Comparison of ENCODE assay signal across 2 cellular contexts in the genomic region with DNA sequence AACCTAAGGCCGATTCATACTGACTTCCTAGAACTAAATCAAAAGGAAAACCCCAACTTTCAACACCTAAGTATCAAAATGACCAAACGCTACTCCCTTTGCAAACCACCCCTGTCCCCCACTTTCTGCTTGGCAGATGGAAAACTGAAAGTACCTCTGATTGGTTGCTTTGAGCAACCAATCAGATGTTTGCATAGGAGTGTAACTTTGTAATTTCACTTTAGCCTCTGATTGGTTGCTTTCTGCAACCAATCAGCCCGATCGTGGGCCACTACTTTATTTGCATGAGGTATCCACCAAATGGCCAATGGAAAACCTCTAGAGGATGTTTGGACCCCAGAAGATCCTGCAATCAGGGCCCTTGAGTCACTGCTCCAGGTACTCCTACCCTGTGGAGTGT.
TF ChIP-seq lines count a peak whose summit lies in the region.

No MANE protein-coding gene starts in this region.

TF ChIP-seq in HepG2, 621 proteins besides CTCF, POLR2A, EP300 and RAD21 (continues in another document):
- TF ChIP-seq, protein P1, sequence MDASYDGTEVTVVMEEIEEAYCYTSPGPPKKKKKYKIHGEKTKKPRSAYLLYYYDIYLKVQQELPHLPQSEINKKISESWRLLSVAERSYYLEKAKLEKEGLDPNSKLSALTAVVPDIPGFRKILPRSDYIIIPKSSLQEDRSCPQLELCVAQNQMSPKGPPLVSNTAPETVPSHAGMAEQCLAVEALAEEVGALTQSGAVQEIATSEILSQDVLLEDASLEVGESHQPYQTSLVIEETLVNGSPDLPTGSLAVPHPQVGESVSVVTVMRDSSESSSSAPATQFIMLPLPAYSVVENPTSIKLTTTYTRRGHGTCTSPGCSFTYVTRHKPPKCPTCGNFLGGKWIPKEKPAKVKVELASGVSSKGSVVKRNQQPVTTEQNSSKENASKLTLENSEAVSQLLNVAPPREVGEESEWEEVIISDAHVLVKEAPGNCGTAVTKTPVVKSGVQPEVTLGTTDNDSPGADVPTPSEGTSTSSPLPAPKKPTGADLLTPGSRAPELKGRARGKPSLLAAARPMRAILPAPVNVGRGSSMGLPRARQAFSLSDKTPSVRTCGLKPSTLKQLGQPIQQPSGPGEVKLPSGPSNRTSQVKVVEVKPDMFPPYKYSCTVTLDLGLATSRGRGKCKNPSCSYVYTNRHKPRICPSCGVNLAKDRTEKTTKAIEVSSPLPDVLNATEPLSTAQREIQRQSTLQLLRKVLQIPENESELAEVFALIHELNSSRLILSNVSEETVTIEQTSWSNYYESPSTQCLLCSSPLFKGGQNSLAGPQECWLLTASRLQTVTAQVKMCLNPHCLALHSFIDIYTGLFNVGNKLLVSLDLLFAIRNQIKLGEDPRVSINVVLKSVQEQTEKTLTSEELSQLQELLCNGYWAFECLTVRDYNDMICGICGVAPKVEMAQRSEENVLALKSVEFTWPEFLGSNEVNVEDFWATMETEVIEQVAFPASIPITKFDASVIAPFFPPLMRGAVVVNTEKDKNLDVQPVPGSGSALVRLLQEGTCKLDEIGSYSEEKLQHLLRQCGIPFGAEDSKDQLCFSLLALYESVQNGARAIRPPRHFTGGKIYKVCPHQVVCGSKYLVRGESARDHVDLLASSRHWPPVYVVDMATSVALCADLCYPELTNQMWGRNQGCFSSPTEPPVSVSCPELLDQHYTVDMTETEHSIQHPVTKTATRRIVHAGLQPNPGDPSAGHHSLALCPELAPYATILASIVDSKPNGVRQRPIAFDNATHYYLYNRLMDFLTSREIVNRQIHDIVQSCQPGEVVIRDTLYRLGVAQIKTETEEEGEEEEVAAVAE (CRISPR knock-in tag; IDR thresholded peaks at IDR 0.05; ENCODE audit: borderline replicate concordance) = peak; percentile 91
- TF ChIP-seq PCBP1 (IDR thresholded peaks at IDR 0.05; ENCODE audit: borderline replicate concordance, low read depth, low read length) = no peak
- no peak for TF ChIP-seq GATAD2A (CRISPR knock-in tag; IDR thresholded peaks at IDR 0.05)
- no peak for TF ChIP-seq FOXK1 (CRISPR knock-in tag; IDR thresholded peaks at IDR 0.05; ENCODE audit: borderline replicate concordance, low read depth)
- no peak for TF ChIP-seq SMC3 (IDR thresholded peaks at IDR 0.05; ENCODE audit: low read length)
- no peak for TF ChIP-seq KLF9 (CRISPR knock-in tag; IDR thresholded peaks at IDR 0.05; ENCODE audit: low read depth)
- peak; percentile 73 for TF ChIP-seq NFYB (CRISPR knock-in tag; IDR thresholded peaks at IDR 0.05)
- TF ChIP-seq ZC3H13 (CRISPR knock-in tag; IDR thresholded peaks at IDR 0.05) = no peak
- TF ChIP-seq ZMYM4 (CRISPR knock-in tag; IDR thresholded peaks at IDR 0.05) = no peak
- TF ChIP-seq, protein P2, sequence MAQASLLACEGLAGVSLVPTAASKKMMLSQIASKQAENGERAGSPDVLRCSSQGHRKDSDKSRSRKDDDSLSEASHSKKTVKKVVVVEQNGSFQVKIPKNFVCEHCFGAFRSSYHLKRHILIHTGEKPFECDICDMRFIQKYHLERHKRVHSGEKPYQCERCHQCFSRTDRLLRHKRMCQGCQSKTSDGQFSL (CRISPR knock-in tag; IDR thresholded peaks at IDR 0.05) = no peak
- TF ChIP-seq ZFP36 (IDR thresholded peaks at IDR 0.05; ENCODE audit: borderline replicate concordance, low read depth, low read length, partially characterized antibody) = no peak
- TF ChIP-seq MAF1 (CRISPR knock-in tag; IDR thresholded peaks at IDR 0.05; ENCODE audit: borderline replicate concordance) = no peak
- TF ChIP-seq ZBTB7B (CRISPR knock-in tag; IDR thresholded peaks at IDR 0.05) = no peak
- peak; percentile 76 for TF ChIP-seq NFYC (CRISPR knock-in tag; IDR thresholded peaks at IDR 0.05)
- no peak for TF ChIP-seq ZNF121 (CRISPR knock-in tag; IDR thresholded peaks at IDR 0.05)
- TF ChIP-seq HNRNPL (IDR thresholded peaks at IDR 0.05; ENCODE audit: low read depth, low read length) = no peak
- 0 out of 2 replicates have a peak, but pooled peaks have one; percentile 20 for TF ChIP-seq KAT8 (CRISPR knock-in tag; IDR thresholded peaks at IDR 0.05)
- TF ChIP-seq, protein P3, sequence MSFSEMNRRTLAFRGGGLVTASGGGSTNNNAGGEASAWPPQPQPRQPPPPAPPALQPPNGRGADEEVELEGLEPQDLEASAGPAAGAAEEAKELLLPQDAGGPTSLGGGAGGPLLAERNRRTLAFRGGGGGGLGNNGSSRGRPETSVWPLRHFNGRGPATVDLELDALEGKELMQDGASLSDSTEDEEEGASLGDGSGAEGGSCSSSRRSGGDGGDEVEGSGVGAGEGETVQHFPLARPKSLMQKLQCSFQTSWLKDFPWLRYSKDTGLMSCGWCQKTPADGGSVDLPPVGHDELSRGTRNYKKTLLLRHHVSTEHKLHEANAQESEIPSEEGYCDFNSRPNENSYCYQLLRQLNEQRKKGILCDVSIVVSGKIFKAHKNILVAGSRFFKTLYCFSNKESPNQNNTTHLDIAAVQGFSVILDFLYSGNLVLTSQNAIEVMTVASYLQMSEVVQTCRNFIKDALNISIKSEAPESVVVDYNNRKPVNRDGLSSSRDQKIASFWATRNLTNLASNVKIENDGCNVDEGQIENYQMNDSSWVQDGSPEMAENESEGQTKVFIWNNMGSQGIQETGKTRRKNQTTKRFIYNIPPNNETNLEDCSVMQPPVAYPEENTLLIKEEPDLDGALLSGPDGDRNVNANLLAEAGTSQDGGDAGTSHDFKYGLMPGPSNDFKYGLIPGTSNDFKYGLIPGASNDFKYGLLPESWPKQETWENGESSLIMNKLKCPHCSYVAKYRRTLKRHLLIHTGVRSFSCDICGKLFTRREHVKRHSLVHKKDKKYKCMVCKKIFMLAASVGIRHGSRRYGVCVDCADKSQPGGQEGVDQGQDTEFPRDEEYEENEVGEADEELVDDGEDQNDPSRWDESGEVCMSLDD (CRISPR knock-in tag; IDR thresholded peaks at IDR 0.05; ENCODE audit: borderline replicate concordance) = 0 out of 2 replicates have a peak, but pooled peaks have one; percentile 49
- no peak for TF ChIP-seq SIX4 (CRISPR knock-in tag; IDR thresholded peaks at IDR 0.05)
- no peak for TF ChIP-seq ZNF24 (IDR thresholded peaks at IDR 0.05)
- TF ChIP-seq, protein P4, sequence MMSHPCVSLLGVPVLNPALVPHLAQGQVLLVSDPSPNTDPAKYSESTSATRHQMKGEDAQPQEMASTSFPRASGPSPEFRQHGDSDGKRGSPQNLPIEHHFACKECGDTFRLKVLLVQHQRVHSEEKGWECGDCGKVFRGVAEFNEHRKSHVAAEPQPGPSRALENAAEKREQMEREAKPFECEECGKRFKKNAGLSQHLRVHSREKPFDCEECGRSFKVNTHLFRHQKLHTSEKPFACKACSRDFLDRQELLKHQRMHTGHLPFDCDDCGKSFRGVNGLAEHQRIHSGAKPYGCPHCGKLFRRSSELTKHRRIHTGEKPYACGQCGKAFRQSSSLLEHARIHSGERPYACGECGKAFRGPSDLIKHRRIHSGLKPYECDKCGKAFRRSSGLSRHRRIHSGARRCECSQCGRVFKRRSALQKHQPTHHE (CRISPR knock-in tag; IDR thresholded peaks at IDR 0.05; ENCODE audit: borderline replicate concordance) = no peak
- TF ChIP-seq ZFP41 (CRISPR knock-in tag; IDR thresholded peaks at IDR 0.05; ENCODE audit: borderline replicate concordance) = no peak
- TF ChIP-seq TP53 (CRISPR knock-in tag; conservative IDR thresholded peaks at IDR 0.05) = no peak

TF ChIP-seq in GM12878, 131 proteins besides CTCF, POLR2A, EP300 and RAD21 (continues in another document):
- TF ChIP-seq CHD2 (IDR thresholded peaks at IDR 0.05; ENCODE audit: borderline replicate concordance, low read depth, low read length) (no peak), ZNF217 (IDR thresholded peaks at IDR 0.05) (no peak), YBX1 (IDR thresholded peaks at IDR 0.05) (no peak), BACH1 (IDR thresholded peaks at IDR 0.05; ENCODE audit: borderline replicate concordance) (no peak), NBN (IDR thresholded peaks at IDR 0.05) (no peak), BHLHE40 (IDR thresholded peaks at IDR 0.05; ENCODE audit: borderline replicate concordance in 1 of 2, low read depth in 2 of 2, low read length in 1 of 2) (no peak), NR2C1 (IDR thresholded peaks at IDR 0.05) (no peak), RUNX3 (IDR thresholded peaks at IDR 0.05; ENCODE audit: low read length) (peak; percentile 28; the same call in 1 of the 2 replicates), BRCA1 (IDR thresholded peaks at IDR 0.05; ENCODE audit: low read depth, low read length) (no peak), DPF2 (IDR thresholded peaks at IDR 0.05) (no peak), IKZF2 (IDR thresholded peaks at IDR 0.05) (peak in 1 of 2 experiments; percentile 41; a peak in 2 of 4 replicates), NFXL1 (IDR thresholded peaks at IDR 0.05; ENCODE audit: borderline replicate concordance) (no peak), POU2F2 (IDR thresholded peaks at IDR 0.05; ENCODE audit: borderline replicate concordance, low read depth, low read length) (no peak), ZNF207 (IDR thresholded peaks at IDR 0.05; ENCODE audit: borderline replicate concordance) (no peak), ZBED1 (IDR thresholded peaks at IDR 0.05; ENCODE audit: borderline replicate concordance) (no peak), SP1 (IDR thresholded peaks at IDR 0.05; ENCODE audit: low read depth, low read length) (peak; percentile 27), NFYA (IDR thresholded peaks at IDR 0.05; ENCODE audit: borderline replicate concordance, low read depth, low read length) (peak; percentile 11; the same call in 1 of the 2 replicates), MXI1 (IDR thresholded peaks at IDR 0.05; ENCODE audit: low read depth, low read length) (no peak), JUNB (IDR thresholded peaks at IDR 0.05) (peak; percentile 56), BMI1 (IDR thresholded peaks at IDR 0.05; ENCODE audit: borderline replicate concordance) (no peak), ZNF384 (IDR thresholded peaks at IDR 0.05; ENCODE audit: borderline replicate concordance, low read depth, low read length) (no peak), RBBP5 (conservative IDR thresholded peaks at IDR 0.05) (no peak), HDAC2 (IDR thresholded peaks at IDR 0.05) (no peak)
- TF ChIP-seq, protein P5, sequence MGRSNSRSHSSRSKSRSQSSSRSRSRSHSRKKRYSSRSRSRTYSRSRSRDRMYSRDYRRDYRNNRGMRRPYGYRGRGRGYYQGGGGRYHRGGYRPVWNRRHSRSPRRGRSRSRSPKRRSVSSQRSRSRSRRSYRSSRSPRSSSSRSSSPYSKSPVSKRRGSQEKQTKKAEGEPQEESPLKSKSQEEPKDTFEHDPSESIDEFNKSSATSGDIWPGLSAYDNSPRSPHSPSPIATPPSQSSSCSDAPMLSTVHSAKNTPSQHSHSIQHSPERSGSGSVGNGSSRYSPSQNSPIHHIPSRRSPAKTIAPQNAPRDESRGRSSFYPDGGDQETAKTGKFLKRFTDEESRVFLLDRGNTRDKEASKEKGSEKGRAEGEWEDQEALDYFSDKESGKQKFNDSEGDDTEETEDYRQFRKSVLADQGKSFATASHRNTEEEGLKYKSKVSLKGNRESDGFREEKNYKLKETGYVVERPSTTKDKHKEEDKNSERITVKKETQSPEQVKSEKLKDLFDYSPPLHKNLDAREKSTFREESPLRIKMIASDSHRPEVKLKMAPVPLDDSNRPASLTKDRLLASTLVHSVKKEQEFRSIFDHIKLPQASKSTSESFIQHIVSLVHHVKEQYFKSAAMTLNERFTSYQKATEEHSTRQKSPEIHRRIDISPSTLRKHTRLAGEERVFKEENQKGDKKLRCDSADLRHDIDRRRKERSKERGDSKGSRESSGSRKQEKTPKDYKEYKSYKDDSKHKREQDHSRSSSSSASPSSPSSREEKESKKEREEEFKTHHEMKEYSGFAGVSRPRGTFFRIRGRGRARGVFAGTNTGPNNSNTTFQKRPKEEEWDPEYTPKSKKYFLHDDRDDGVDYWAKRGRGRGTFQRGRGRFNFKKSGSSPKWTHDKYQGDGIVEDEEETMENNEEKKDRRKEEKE (IDR thresholded peaks at IDR 0.05) = no peak
- TF ChIP-seq, protein P6, sequence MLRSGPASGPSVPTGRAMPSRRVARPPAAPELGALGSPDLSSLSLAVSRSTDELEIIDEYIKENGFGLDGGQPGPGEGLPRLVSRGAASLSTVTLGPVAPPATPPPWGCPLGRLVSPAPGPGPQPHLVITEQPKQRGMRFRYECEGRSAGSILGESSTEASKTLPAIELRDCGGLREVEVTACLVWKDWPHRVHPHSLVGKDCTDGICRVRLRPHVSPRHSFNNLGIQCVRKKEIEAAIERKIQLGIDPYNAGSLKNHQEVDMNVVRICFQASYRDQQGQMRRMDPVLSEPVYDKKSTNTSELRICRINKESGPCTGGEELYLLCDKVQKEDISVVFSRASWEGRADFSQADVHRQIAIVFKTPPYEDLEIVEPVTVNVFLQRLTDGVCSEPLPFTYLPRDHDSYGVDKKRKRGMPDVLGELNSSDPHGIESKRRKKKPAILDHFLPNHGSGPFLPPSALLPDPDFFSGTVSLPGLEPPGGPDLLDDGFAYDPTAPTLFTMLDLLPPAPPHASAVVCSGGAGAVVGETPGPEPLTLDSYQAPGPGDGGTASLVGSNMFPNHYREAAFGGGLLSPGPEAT (IDR thresholded peaks at IDR 0.05; ENCODE audit: low read depth) = 0 out of 2 replicates have a peak, but pooled peaks have one; percentile 40
- TF ChIP-seq, protein P7, sequence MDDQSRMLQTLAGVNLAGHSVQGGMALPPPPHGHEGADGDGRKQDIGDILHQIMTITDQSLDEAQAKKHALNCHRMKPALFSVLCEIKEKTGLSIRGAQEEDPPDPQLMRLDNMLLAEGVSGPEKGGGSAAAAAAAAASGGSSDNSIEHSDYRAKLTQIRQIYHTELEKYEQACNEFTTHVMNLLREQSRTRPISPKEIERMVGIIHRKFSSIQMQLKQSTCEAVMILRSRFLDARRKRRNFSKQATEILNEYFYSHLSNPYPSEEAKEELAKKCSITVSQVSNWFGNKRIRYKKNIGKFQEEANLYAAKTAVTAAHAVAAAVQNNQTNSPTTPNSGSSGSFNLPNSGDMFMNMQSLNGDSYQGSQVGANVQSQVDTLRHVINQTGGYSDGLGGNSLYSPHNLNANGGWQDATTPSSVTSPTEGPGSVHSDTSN (IDR thresholded peaks at IDR 0.05; ENCODE audit: insufficient replicate concordance, low read depth, low read length) = no peak
- TF ChIP-seq, protein P8, sequence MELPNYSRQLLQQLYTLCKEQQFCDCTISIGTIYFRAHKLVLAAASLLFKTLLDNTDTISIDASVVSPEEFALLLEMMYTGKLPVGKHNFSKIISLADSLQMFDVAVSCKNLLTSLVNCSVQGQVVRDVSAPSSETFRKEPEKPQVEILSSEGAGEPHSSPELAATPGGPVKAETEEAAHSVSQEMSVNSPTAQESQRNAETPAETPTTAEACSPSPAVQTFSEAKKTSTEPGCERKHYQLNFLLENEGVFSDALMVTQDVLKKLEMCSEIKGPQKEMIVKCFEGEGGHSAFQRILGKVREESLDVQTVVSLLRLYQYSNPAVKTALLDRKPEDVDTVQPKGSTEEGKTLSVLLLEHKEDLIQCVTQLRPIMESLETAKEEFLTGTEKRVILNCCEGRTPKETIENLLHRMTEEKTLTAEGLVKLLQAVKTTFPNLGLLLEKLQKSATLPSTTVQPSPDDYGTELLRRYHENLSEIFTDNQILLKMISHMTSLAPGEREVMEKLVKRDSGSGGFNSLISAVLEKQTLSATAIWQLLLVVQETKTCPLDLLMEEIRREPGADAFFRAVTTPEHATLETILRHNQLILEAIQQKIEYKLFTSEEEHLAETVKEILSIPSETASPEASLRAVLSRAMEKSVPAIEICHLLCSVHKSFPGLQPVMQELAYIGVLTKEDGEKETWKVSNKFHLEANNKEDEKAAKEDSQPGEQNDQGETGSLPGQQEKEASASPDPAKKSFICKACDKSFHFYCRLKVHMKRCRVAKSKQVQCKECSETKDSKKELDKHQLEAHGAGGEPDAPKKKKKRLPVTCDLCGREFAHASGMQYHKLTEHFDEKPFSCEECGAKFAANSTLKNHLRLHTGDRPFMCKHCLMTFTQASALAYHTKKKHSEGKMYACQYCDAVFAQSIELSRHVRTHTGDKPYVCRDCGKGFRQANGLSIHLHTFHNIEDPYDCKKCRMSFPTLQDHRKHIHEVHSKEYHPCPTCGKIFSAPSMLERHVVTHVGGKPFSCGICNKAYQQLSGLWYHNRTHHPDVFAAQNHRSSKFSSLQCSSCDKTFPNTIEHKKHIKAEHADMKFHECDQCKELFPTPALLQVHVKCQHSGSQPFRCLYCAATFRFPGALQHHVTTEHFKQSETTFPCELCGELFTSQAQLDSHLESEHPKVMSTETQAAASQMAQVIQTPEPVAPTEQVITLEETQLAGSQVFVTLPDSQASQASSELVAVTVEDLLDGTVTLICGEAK (IDR thresholded peaks at IDR 0.05; ENCODE audit: borderline replicate concordance) = no peak
